In genomic region chr11:35141034-35141433, GRCh38 we compare ENCODE assay signal across 9 cellular contexts. TPM values are rescaled to one million over a fixed set of nuclear protein-coding genes. Genes with fewer than 3 reads are reported as not detected.
DNase-seq lines count a peak whose midpoint lies in the region; ATAC-seq and TF ChIP-seq lines count a peak whose summit lies in the region.
"Had no signal": no experiment of that assay in that cellular context is flagged by ENCODE, and none has a peak within 500 bp of the region (broad histone marks: within the 10 kb centered on the region; RNA-seq: fewer than 3 reads in every experiment).

No MANE protein-coding gene starts in this region.

- CTCF ChIA-PET in activated CD8-positive, alpha-beta memory T cell treated with anti-CD3 and anti-CD28 coated beads, Interleukin-2, amount 10 ng/mL, durations not matched to agents 7 days and 5 days (lab: Charles Lee) = interaction anchor here (0.9 to 2.5 kb wide), 8 partner anchors 34 to 165 kb away, joined by 3 to 11 read pairs (median 6); no protein-coding TSS in a partner anchor
- CTCF ChIA-PET in GM10248 (lab: Yijun Ruan, JAX) = interaction anchor here (0.7 to 5.4 kb wide), 12 partner anchors 9 to 251 kb away, joined by 3 to 24 read pairs (median 4); no protein-coding TSS in a partner anchor

- peak overlapping the region; percentile 90 for H3K4me3 Mint-ChIP-seq in activated CD8-positive, alpha-beta memory T cell treated with anti-CD3 and anti-CD28 coated beads, Interleukin-2, amount 10 ng/mL, durations not matched to agents 7 days and 5 days
- peak overlapping the region; percentile 97 for H3K4me3 Mint-ChIP-seq in activated T-helper 1 cell treated with anti-CD3 and anti-CD28 coated beads, Interleukin-12 subunit alpha, Interleukin-12 subunit beta, Interleukin-2, Interleukin-4 antibody, amounts not matched to agents 30 ng/mL and 10 ng/mL and 1 ng/mL, durations not matched to agents 14 hours and 24 hours and 36 hours
- peak overlapping the region; percentile 94 to 98 (median 96) for H3K4me3 Mint-ChIP-seq in immature natural killer cell

- intact Hi-C loops in activated T-helper 1 cell treated with anti-CD3 and anti-CD28 coated beads, Interleukin-12 subunit alpha, Interleukin-12 subunit beta, Interleukin-2, Interleukin-4 antibody, amounts not matched to agents 30 ng/mL and 10 ng/mL and 1 ng/mL, durations not matched to agents 14 hours and 24 hours and 36 hours (cut with micrococcal nuclease) = loop anchor here (10.0 kb wide), 2 partner anchors 896 to 1284 kb away; no protein-coding TSS in a partner anchor
- intact Hi-C loops in testis (cut with DNase I; ENCODE audit: low total_unique reads) = no loop called here

- H3K27me3 Mint-ChIP-seq in activated CD8-positive, alpha-beta memory T cell treated with anti-CD3 and anti-CD28 coated beads, Interleukin-2, amount 10 ng/mL, durations not matched to agents 7 days and 5 days = peaks cover 6% of the 10 kb centered on the region
- H3K27me3 Mint-ChIP-seq in activated T-helper 1 cell treated with anti-CD3 and anti-CD28 coated beads, Interleukin-12 subunit alpha, Interleukin-12 subunit beta, Interleukin-2, Interleukin-4 antibody, amounts not matched to agents 30 ng/mL and 10 ng/mL and 1 ng/mL, durations not matched to agents 14 hours and 24 hours and 36 hours (ENCODE audit: insufficient read depth) = no peaks in the 10 kb centered on the region
- H3K27me3 Mint-ChIP-seq in immature natural killer cell (ENCODE audit: low read depth in 3 of 3) = peaks cover 8 to 21% (median 19%) of the 10 kb centered on the region in 3 donors

- H3K9me3 ChIP-seq in thoracic aorta (no peaks in the 10 kb centered on the region), testis (no peaks in the 10 kb centered on the region)

- peak overlapping the region; percentile 82 to 97 for H3K27ac ChIP-seq in thoracic aorta
- no peak overlapping the region for H3K27ac ChIP-seq in testis

- H3K27ac Mint-ChIP-seq in activated CD8-positive, alpha-beta memory T cell treated with anti-CD3 and anti-CD28 coated beads, Interleukin-2, amount 10 ng/mL, durations not matched to agents 7 days and 5 days = peak overlapping the region; percentile 92
- peak overlapping the region; percentile 93 for H3K27ac Mint-ChIP-seq in activated T-helper 1 cell treated with anti-CD3 and anti-CD28 coated beads, Interleukin-12 subunit alpha, Interleukin-12 subunit beta, Interleukin-2, Interleukin-4 antibody, amounts not matched to agents 30 ng/mL and 10 ng/mL and 1 ng/mL, durations not matched to agents 14 hours and 24 hours and 36 hours
- peak overlapping the region; percentile 54 to 95 (median 86) for H3K27ac Mint-ChIP-seq in immature natural killer cell

- H3K27me3 ChIP-seq in thoracic aorta (replicated peaks; ENCODE audit: insufficient read depth) (no peaks in the 10 kb centered on the region), testis (no peaks in the 10 kb centered on the region)

- peaks cover 23 to 65% of the 10 kb centered on the region in 2 donors for H3K4me1 ChIP-seq in thoracic aorta (ENCODE audit: control insufficient read depth in 1 of 2, low read depth in 2 of 2)
- H3K4me1 ChIP-seq in testis = no peaks in the 10 kb centered on the region

- no peak for DNase-seq in activated CD8-positive, alpha-beta memory T cell treated with anti-CD3 and anti-CD28 coated beads, Interleukin-2, amount 10 ng/mL, durations not matched to agents 7 days and 5 days
- DNase-seq in activated CD8-positive, alpha-beta memory T cell treated with anti-CD3 and anti-CD28 coated beads for 24 hours = no peak
- DNase-seq in activated T-helper 1 cell treated with anti-CD3 and anti-CD28 coated beads, Interleukin-12 subunit alpha, Interleukin-12 subunit beta, Interleukin-2, Interleukin-4 antibody, amounts not matched to agents 30 ng/mL and 10 ng/mL and 1 ng/mL, durations not matched to agents 14 hours and 24 hours and 36 hours (ENCODE audit: low spot score) = no peak
- DNase-seq in immature natural killer cell = no peak
- DNase-seq in thoracic aorta (ENCODE audit: low spot score) = no peak
- DNase-seq in testis = no peak
- no peak for DNase-seq in GM10248 (ENCODE audit: extremely low spot score)
- DNase-seq: Karpas-422 had no signal

- no peak for TF ChIP-seq CTCF in thoracic aorta (IDR thresholded peaks at IDR 0.05)
- no peak for TF ChIP-seq CTCF in testis (IDR thresholded peaks at IDR 0.05)
- no peak for TF ChIP-seq CTCF in GM10248 (IDR thresholded peaks at IDR 0.05; ENCODE audit: control extremely low read depth, extremely low read depth, low read depth, missing control alignments)

- POLR2A ChIA-PET in GM10248 (lab: Yijun Ruan, JAX) = no interaction called here

- H3K36me3 Mint-ChIP-seq in activated CD8-positive, alpha-beta memory T cell treated with anti-CD3 and anti-CD28 coated beads, Interleukin-2, amount 10 ng/mL, durations not matched to agents 7 days and 5 days = peaks cover 28% of the 10 kb centered on the region
- H3K36me3 Mint-ChIP-seq in activated T-helper 1 cell treated with anti-CD3 and anti-CD28 coated beads, Interleukin-12 subunit alpha, Interleukin-12 subunit beta, Interleukin-2, Interleukin-4 antibody, amounts not matched to agents 30 ng/mL and 10 ng/mL and 1 ng/mL, durations not matched to agents 14 hours and 24 hours and 36 hours (ENCODE audit: low read depth) = peaks cover 53% of the 10 kb centered on the region
- H3K36me3 Mint-ChIP-seq in immature natural killer cell = peaks cover 0 to 8% (median 7%) of the 10 kb centered on the region in 3 donors

- H3K9me3 Mint-ChIP-seq in activated CD8-positive, alpha-beta memory T cell treated with anti-CD3 and anti-CD28 coated beads, Interleukin-2, amount 10 ng/mL, durations not matched to agents 7 days and 5 days (ENCODE audit: low read depth) = no peaks in the 10 kb centered on the region
- H3K9me3 Mint-ChIP-seq in activated T-helper 1 cell treated with anti-CD3 and anti-CD28 coated beads, Interleukin-12 subunit alpha, Interleukin-12 subunit beta, Interleukin-2, Interleukin-4 antibody, amounts not matched to agents 30 ng/mL and 10 ng/mL and 1 ng/mL, durations not matched to agents 14 hours and 24 hours and 36 hours = no peaks in the 10 kb centered on the region
- no peaks in the 10 kb centered on the region for H3K9me3 Mint-ChIP-seq in immature natural killer cell

- no peak for ATAC-seq in activated CD8-positive, alpha-beta memory T cell treated with anti-CD3 and anti-CD28 coated beads, Interleukin-2, amount 10 ng/mL, durations not matched to agents 7 days and 5 days
- ATAC-seq in thoracic aorta (ENCODE audit: insufficient number of reproducible peaks, low FRiP score, low read depth) (no peak), GM18519 (IDR thresholded peaks at IDR 0.05; ENCODE audit: low FRiP score, unreplicated experiment) (no peak)

- no peak for TF ChIP-seq POLR2A in testis (IDR thresholded peaks at IDR 0.05)

- peaks cover 65% of the 10 kb centered on the region for H3K4me1 Mint-ChIP-seq in activated CD8-positive, alpha-beta memory T cell treated with anti-CD3 and anti-CD28 coated beads, Interleukin-2, amount 10 ng/mL, durations not matched to agents 7 days and 5 days
- H3K4me1 Mint-ChIP-seq in activated T-helper 1 cell treated with anti-CD3 and anti-CD28 coated beads, Interleukin-12 subunit alpha, Interleukin-12 subunit beta, Interleukin-2, Interleukin-4 antibody, amounts not matched to agents 30 ng/mL and 10 ng/mL and 1 ng/mL, durations not matched to agents 14 hours and 24 hours and 36 hours (ENCODE audit: low read depth) = peaks cover 67% of the 10 kb centered on the region
- peaks cover 81 to 84% of the 10 kb centered on the region in 2 donors for H3K4me1 Mint-ChIP-seq in immature natural killer cell

- H3K4me3 ChIP-seq in thoracic aorta (peak overlapping the region; percentile 95), testis (no peak overlapping the region)

- no peaks in the 10 kb centered on the region for H3K36me3 ChIP-seq in thoracic aorta
- H3K36me3 ChIP-seq in testis (ENCODE audit: low read depth, missing control alignments) = no peaks in the 10 kb centered on the region

- 71% methylated on average over 2 of the region's 2 CpGs for WGBS in testis, 2 donors

RNA-seq across cellular contexts. Expression of gene CD44, which starts 2.1 kb away (rescaled TPM):
- total RNA-seq in activated CD8-positive, alpha-beta memory T cell treated with anti-CD3 and anti-CD28 coated beads, Interleukin-2, amount 10 ng/mL, durations not matched to agents 7 days and 5 days = 100 to 1,000 TPM; 212 to 294 TPM
- total RNA-seq in activated T-helper 1 cell treated with anti-CD3 and anti-CD28 coated beads, Interleukin-12 subunit alpha, Interleukin-12 subunit beta, Interleukin-2, Interleukin-4 antibody, amounts not matched to agents 30 ng/mL and 10 ng/mL and 1 ng/mL, durations not matched to agents 14 hours and 24 hours and 36 hours = 547 and 550 TPM in 2 replicates
- 100 to 1,000 TPM; 213 to 247 (median 216) TPM for polyA plus RNA-seq in immature natural killer cell
- 100 to 1,000 TPM; 321 to 613 TPM for total RNA-seq in thoracic aorta
- total RNA-seq in testis = 10 to 100 TPM in 1 of 2 donors, 1 to 10 TPM in 1; 4.0 to 13.4 TPM
- polyA plus RNA-seq in testis (ENCODE audit: insufficient read depth, low read depth, low replicate concordance) = 44.5 TPM

Comparison
In these comparisons a context has a peak if more than half of its experiments do, and no peak if none do; other contexts are left out.
1. H3K27ac ChIP-seq: peak in thoracic aorta (2 of 2); none in testis (0 of 2).
2. RNA of gene CD44, which starts 2.1 kb away (total RNA-seq): 321 to 613 TPM in thoracic aorta, 547 to 550 TPM in activated T-helper 1 cell treated with anti-CD3 and anti-CD28 coated beads, Interleukin-12 subunit alpha, Interleukin-12 subunit beta, Interleukin-2, Interleukin-4 antibody, amounts not matched to agents 30 ng/mL and 10 ng/mL and 1 ng/mL, durations not matched to agents 14 hours and 24 hours and 36 hours and 212 to 294 TPM in activated CD8-positive, alpha-beta memory T cell treated with anti-CD3 and anti-CD28 coated beads, Interleukin-2, amount 10 ng/mL, durations not matched to agents 7 days and 5 days; 4.0 to 13.4 TPM in testis; every median in the first group is over 10 times any median in the second.
3. Peak in every context shown above with its lines, with median percentiles within 50 percentile points of each other: H3K27ac Mint-ChIP-seq and H3K4me3 Mint-ChIP-seq.